ENCODE assay signal across 25 cellular contexts in the genomic region with DNA sequence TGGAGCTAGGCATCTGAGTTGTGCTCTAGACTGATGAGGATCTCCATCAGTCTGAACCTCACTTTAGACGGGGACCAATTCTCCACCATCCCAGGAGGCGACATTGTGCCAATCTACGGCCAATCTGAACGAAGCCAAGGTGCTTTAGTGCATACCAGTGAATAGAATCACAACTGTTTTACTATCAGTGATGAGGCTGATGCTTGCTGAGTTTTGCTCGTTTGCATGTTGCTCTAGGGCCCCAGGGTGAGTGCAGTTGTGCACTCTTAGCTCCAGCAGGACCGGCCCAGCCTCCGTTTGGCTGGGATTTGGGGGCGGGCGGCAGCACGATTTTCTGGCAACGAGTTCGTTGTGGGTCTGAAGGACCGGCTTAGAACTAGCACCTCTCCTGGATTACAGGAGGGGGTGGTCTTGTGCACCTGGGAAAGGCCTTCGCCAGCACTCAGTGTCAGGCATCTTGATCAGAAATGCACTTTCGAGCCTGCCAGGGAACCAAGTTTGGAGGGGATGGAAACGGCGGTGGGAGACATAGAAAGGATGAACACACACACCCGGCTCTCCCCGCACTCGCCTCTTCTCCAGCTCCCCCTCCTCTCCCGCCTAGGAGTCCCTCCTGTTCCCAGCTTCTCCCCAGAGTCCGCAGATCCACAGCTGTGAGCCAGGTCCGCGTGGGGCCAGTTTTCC. TPM values are rescaled to one million over a fixed set of nuclear protein-coding genes. Genes with fewer than 3 reads are reported as not detected.
DNase-seq lines count a peak whose midpoint lies in the region; ATAC-seq and TF ChIP-seq lines count a peak whose summit lies in the region.
"Had no signal": no experiment of that assay in that cellular context is flagged by ENCODE, and none has a peak within 500 bp of the region (broad histone marks: within the 10 kb centered on the region; RNA-seq: fewer than 3 reads in every experiment).

No MANE protein-coding gene starts in this region.

- H3K4me3 ChIP-seq in iPS-15b (ENCODE audit: low read depth, low read length) = peak overlapping the region; percentile 51
- peak overlapping the region; percentile 37 for H3K4me3 ChIP-seq in neural progenitor cell
- no peak overlapping the region for H3K4me3 ChIP-seq in body of pancreas
- no peak overlapping the region for H3K4me3 ChIP-seq in gastrocnemius medialis
- H3K4me3 ChIP-seq: HAP-1, psoas muscle, vagina had no signal

- no peak for DNase-seq in H9
- no peak for DNase-seq in activated T-helper 1 cell treated with anti-CD3 and anti-CD28 coated beads, Interleukin-12 subunit alpha, Interleukin-12 subunit beta, Interleukin-2, Interleukin-4 antibody, amounts not matched to agents 30 ng/mL and 10 ng/mL and 1 ng/mL, durations not matched to agents 14 hours and 24 hours and 36 hours (ENCODE audit: low spot score)
- DNase-seq in neural progenitor cell (ENCODE audit: low spot score) = no peak
- no peak for DNase-seq in activated naive CD4-positive, alpha-beta T cell treated with anti-CD3 and anti-CD28 coated beads for 36 hours
- no peak for DNase-seq in body of pancreas
- no peak for DNase-seq in NCI-H446 treated with DMSO at 0.1 percent for 48 hours (lab: John Stamatoyannopoulos, UW)
- DNase-seq in gastrocnemius medialis = no peak
- DNase-seq: activated CD4-positive, CD25-positive, alpha-beta regulatory T cell treated with anti-CD3 and anti-CD28 coated beads, Interleukin-2, amount 50 U/mL, for 72 hours; activated CD8-positive, alpha-beta T cell treated with anti-CD3 and anti-CD28 coated beads for 36 hours; activated naive CD4-positive, alpha-beta T cell treated with Interleukin-2 at 50 U/mL for 16 hours; activated T-cell treated with anti-CD3 and anti-CD28 coated beads for 4 hours; dorsolateral prefrontal cortex; hippocampal formation; midbrain; natural killer cell; NCI-H1436 treated with DMSO at 0.1 percent for 48 hours; psoas muscle; SHP77 had no signal

- H2BK5ac ChIP-seq in H9 (ENCODE audit: insufficient read length, low read length) = no peak overlapping the region

- no peak for TF ChIP-seq POLR2A in body of pancreas (IDR thresholded peaks at IDR 0.05)
- TF ChIP-seq POLR2A in gastrocnemius medialis (IDR thresholded peaks at IDR 0.05) = no peak

- H2AK5ac ChIP-seq in H9 (ENCODE audit: insufficient read length, low read length) = no peak overlapping the region

- no peak overlapping the region for H3K56ac ChIP-seq in H9 (ENCODE audit: insufficient read length, low read depth, low read length)

- peaks cover 5% of the 10 kb centered on the region for H3K23me2 ChIP-seq in H9 (ENCODE audit: insufficient read length, low read depth, low read length, poor library complexity, severe bottlenecking)

- H2BK15ac ChIP-seq in H9 (ENCODE audit: low read depth, low read length) = no peak overlapping the region

- CTCF ChIA-PET in activated naive CD4-positive, alpha-beta T cell treated with anti-CD3 and anti-CD28 coated beads for 36 hours (lab: Charles Lee) = interaction anchor here (1.3 to 4.8 kb wide), 3 partner anchors 10 to 435 kb away, joined by 3 to 22 read pairs (median 3); no protein-coding TSS in a partner anchor

- H2AFZ ChIP-seq in H9 (ENCODE audit: low read length) = no peak overlapping the region
- H2AFZ ChIP-seq in neural progenitor cell (replicated peaks) = peak overlapping the region; percentile 89

- no peak overlapping the region for H3T11ph ChIP-seq in H9 (ENCODE audit: low read length)

- no peak overlapping the region for H2BK20ac ChIP-seq in H9 (ENCODE audit: low read depth, low read length, poor library complexity, severe bottlenecking)

- H3K79me2 ChIP-seq in H9 (ENCODE audit: insufficient read depth, low read length) (no peaks in the 10 kb centered on the region), neural progenitor cell (ENCODE audit: low read depth) (no peaks in the 10 kb centered on the region)

- H2BK120ac ChIP-seq in H9 (ENCODE audit: low read depth, low read length, poor library complexity, severe bottlenecking) = no peak overlapping the region

- H3K9ac ChIP-seq in H9 (ENCODE audit: extremely low read depth, insufficient read length, low read length) (no peak overlapping the region), iPS-15b (ENCODE audit: low read depth, low read length) (no peak overlapping the region), neural progenitor cell (no peak overlapping the region)

- no peak overlapping the region for H4K8ac ChIP-seq in H9 (replicated peaks; ENCODE audit: insufficient read length, low read depth, low read length)

- H3K9me3 ChIP-seq in H9 (ENCODE audit: control insufficient read depth, low read depth, low read length) = no peaks in the 10 kb centered on the region
- H3K9me3 ChIP-seq in iPS-15b (ENCODE audit: control insufficient read depth, insufficient read depth, low read length) = no peaks in the 10 kb centered on the region
- no peaks in the 10 kb centered on the region for H3K9me3 ChIP-seq in neural progenitor cell (ENCODE audit: low read depth)
- no peaks in the 10 kb centered on the region for H3K9me3 ChIP-seq in body of pancreas
- no peaks in the 10 kb centered on the region for H3K9me3 ChIP-seq in gastrocnemius medialis
- H3K9me3 ChIP-seq: HAP-1, psoas muscle, vagina had no signal

- TF ChIP-seq CTCF in H9 (conservative IDR thresholded peaks at IDR 0.05) (no peak), neural progenitor cell (IDR thresholded peaks at IDR 0.05) (no peak), body of pancreas (IDR thresholded peaks at IDR 0.05) (no peak), gastrocnemius medialis (IDR thresholded peaks at IDR 0.05 in 4 of 5, conservative IDR thresholded peaks at IDR 0.05 in 1 of 5) (no peak)

- H3K4me1 Mint-ChIP-seq in H9 (peaks cover 39 to 68% of the 10 kb centered on the region in 2 experiments), neural progenitor cell (peaks cover 15% of the 10 kb centered on the region)
- H3K4me1 Mint-ChIP-seq in activated T-helper 1 cell treated with anti-CD3 and anti-CD28 coated beads, Interleukin-12 subunit alpha, Interleukin-12 subunit beta, Interleukin-2, Interleukin-4 antibody, amounts not matched to agents 30 ng/mL and 10 ng/mL and 1 ng/mL, durations not matched to agents 14 hours and 24 hours and 36 hours (ENCODE audit: low read depth) = peaks cover 6% of the 10 kb centered on the region
- H3K4me1 Mint-ChIP-seq in activated naive CD4-positive, alpha-beta T cell treated with anti-CD3 and anti-CD28 coated beads for 36 hours (ENCODE audit: low read depth) = peaks cover 19% of the 10 kb centered on the region

- no peak overlapping the region for H3K23ac ChIP-seq in H9 (ENCODE audit: insufficient read length, low read depth, low read length)

- intact Hi-C loops in activated T-helper 1 cell treated with anti-CD3 and anti-CD28 coated beads, Interleukin-12 subunit alpha, Interleukin-12 subunit beta, Interleukin-2, Interleukin-4 antibody, amounts not matched to agents 30 ng/mL and 10 ng/mL and 1 ng/mL, durations not matched to agents 14 hours and 24 hours and 36 hours (cut with micrococcal nuclease) = no loop called here
- intact Hi-C loops in activated naive CD4-positive, alpha-beta T cell treated with anti-CD3 and anti-CD28 coated beads for 36 hours (cut with micrococcal nuclease) = no loop called here
- intact Hi-C loops in body of pancreas (cut with DNase I) = no loop called here
- intact Hi-C loops in gastrocnemius medialis (cut with DNase I; ENCODE audit: low total_unique reads) = loop anchor here (10.0 kb wide), 1 partner anchor 132 kb away; no protein-coding TSS in a partner anchor

- in situ Hi-C loops in gastrocnemius medialis (cut with MboI; ENCODE audit: low sequenced_read_pairs in 4 of 4) = no loop called here

- ATAC-seq in body of pancreas (no peak), gastrocnemius medialis (no peak)
- ATAC-seq: activated CD8-positive, alpha-beta T cell treated with anti-CD3 and anti-CD28 coated beads for 36 hours; natural killer cell; psoas muscle had no signal

- H3K27ac ChIP-seq in H9 (ENCODE audit: insufficient read length, low read depth, low read length) (no peak overlapping the region), neural progenitor cell (no peak overlapping the region), body of pancreas (no peak overlapping the region), gastrocnemius medialis (no peak overlapping the region)
- H3K27ac ChIP-seq: dorsolateral prefrontal cortex, epithelial cell of prostate, psoas muscle, vagina had no signal

- H3K4me1 ChIP-seq in H9 (ENCODE audit: insufficient read depth, low read length) (no peaks in the 10 kb centered on the region), iPS-15b (ENCODE audit: control insufficient read depth, insufficient read depth, low read length) (peaks cover 11% of the 10 kb centered on the region), neural progenitor cell (no peaks in the 10 kb centered on the region), body of pancreas (peaks cover 29% of the 10 kb centered on the region), gastrocnemius medialis (peaks cover 1 to 12% of the 10 kb centered on the region in 2 donors)
- H3K4me1 ChIP-seq: HAP-1 had no signal

- H3K36me3 ChIP-seq in iPS-15b (ENCODE audit: control insufficient read depth, insufficient read depth, low read length) (no peaks in the 10 kb centered on the region), neural progenitor cell (no peaks in the 10 kb centered on the region), body of pancreas (replicated peaks in 1 of 2; ENCODE audit: insufficient read depth in 1 of 2, low read depth in 2 of 2) (no peaks in the 10 kb centered on the region), gastrocnemius medialis (no peaks in the 10 kb centered on the region)
- H3K36me3 ChIP-seq: HAP-1, vagina had no signal

- peak overlapping the region; percentile 54 for H3K4me2 ChIP-seq in H9 (ENCODE audit: insufficient read depth, insufficient read length, low read length)
- H3K4me2 ChIP-seq in neural progenitor cell = peak overlapping the region; percentile 75

- H3K27me3 Mint-ChIP-seq in H9 (ENCODE audit: low read depth) = peaks cover 100% of the 10 kb centered on the region
- peaks cover 74% of the 10 kb centered on the region for H3K27me3 Mint-ChIP-seq in activated T-helper 1 cell treated with anti-CD3 and anti-CD28 coated beads, Interleukin-12 subunit alpha, Interleukin-12 subunit beta, Interleukin-2, Interleukin-4 antibody, amounts not matched to agents 30 ng/mL and 10 ng/mL and 1 ng/mL, durations not matched to agents 14 hours and 24 hours and 36 hours (ENCODE audit: insufficient read depth)
- H3K27me3 Mint-ChIP-seq in neural progenitor cell (ENCODE audit: insufficient read depth, low read depth) = peaks cover 79% of the 10 kb centered on the region
- peaks cover 79% of the 10 kb centered on the region for H3K27me3 Mint-ChIP-seq in activated naive CD4-positive, alpha-beta T cell treated with anti-CD3 and anti-CD28 coated beads for 36 hours (ENCODE audit: low read depth)

- no peak overlapping the region for H2BK12ac ChIP-seq in H9 (ENCODE audit: insufficient read length, low read depth, low read length)

- no peaks in the 10 kb centered on the region; a peak in 1 of 7 replicates for H3K36me3 Mint-ChIP-seq in H9 (ENCODE audit: insufficient read depth in 1 of 3, low read depth in 3 of 3)
- no peaks in the 10 kb centered on the region for H3K36me3 Mint-ChIP-seq in activated T-helper 1 cell treated with anti-CD3 and anti-CD28 coated beads, Interleukin-12 subunit alpha, Interleukin-12 subunit beta, Interleukin-2, Interleukin-4 antibody, amounts not matched to agents 30 ng/mL and 10 ng/mL and 1 ng/mL, durations not matched to agents 14 hours and 24 hours and 36 hours (ENCODE audit: low read depth)
- H3K36me3 Mint-ChIP-seq in neural progenitor cell = no peaks in the 10 kb centered on the region
- H3K36me3 Mint-ChIP-seq in activated naive CD4-positive, alpha-beta T cell treated with anti-CD3 and anti-CD28 coated beads for 36 hours (ENCODE audit: low read depth) = peaks cover 1% of the 10 kb centered on the region
- H3K36me3 Mint-ChIP-seq: natural killer cell had no signal

- no peak overlapping the region for H3K27ac Mint-ChIP-seq in H9
- H3K27ac Mint-ChIP-seq in activated T-helper 1 cell treated with anti-CD3 and anti-CD28 coated beads, Interleukin-12 subunit alpha, Interleukin-12 subunit beta, Interleukin-2, Interleukin-4 antibody, amounts not matched to agents 30 ng/mL and 10 ng/mL and 1 ng/mL, durations not matched to agents 14 hours and 24 hours and 36 hours = peak overlapping the region; percentile 6
- no peak overlapping the region for H3K27ac Mint-ChIP-seq in neural progenitor cell
- no peak overlapping the region for H3K27ac Mint-ChIP-seq in activated naive CD4-positive, alpha-beta T cell treated with anti-CD3 and anti-CD28 coated beads for 36 hours
- H3K27ac Mint-ChIP-seq: activated CD8-positive, alpha-beta T cell treated with anti-CD3 and anti-CD28 coated beads for 36 hours; CD14-positive monocyte; natural killer cell had no signal

- H4K91ac ChIP-seq in H9 (ENCODE audit: insufficient read length, low read depth, low read length) = no peak overlapping the region

- H3K9me3 Mint-ChIP-seq in H9 (peaks cover 0 to 5% of the 10 kb centered on the region in 2 experiments; a peak in 2 of 5 replicates), neural progenitor cell (peaks cover 3% of the 10 kb centered on the region)
- H3K9me3 Mint-ChIP-seq in activated T-helper 1 cell treated with anti-CD3 and anti-CD28 coated beads, Interleukin-12 subunit alpha, Interleukin-12 subunit beta, Interleukin-2, Interleukin-4 antibody, amounts not matched to agents 30 ng/mL and 10 ng/mL and 1 ng/mL, durations not matched to agents 14 hours and 24 hours and 36 hours = no peaks in the 10 kb centered on the region
- no peaks in the 10 kb centered on the region for H3K9me3 Mint-ChIP-seq in activated naive CD4-positive, alpha-beta T cell treated with anti-CD3 and anti-CD28 coated beads for 36 hours
- H3K9me3 Mint-ChIP-seq: activated CD8-positive, alpha-beta T cell treated with anti-CD3 and anti-CD28 coated beads for 36 hours; central memory CD8-positive, alpha-beta T cell had no signal

- H3K4ac ChIP-seq in H9 (ENCODE audit: low read depth, low read length) = no peak overlapping the region

- no peaks in the 10 kb centered on the region for H4K20me1 ChIP-seq in H9 (ENCODE audit: control insufficient read depth, insufficient read depth, insufficient read length)
- peaks cover 64% of the 10 kb centered on the region for H4K20me1 ChIP-seq in neural progenitor cell (ENCODE audit: low read depth)

- H3F3A ChIP-seq in neural progenitor cell (ENCODE audit: low read depth) = peaks cover 17% of the 10 kb centered on the region

- no peak overlapping the region for H3K18ac ChIP-seq in H9 (ENCODE audit: insufficient read length, low read depth, low read length)

- no CpG with 5 or more reads among the region's 24 CpGs for WGBS in H9 (ENCODE audit: extremely low coverage, insufficient read length, low lambda C conversion rate)
- 2 to 7% methylated on average over 9 to 24 of the region's 24 CpGs for WGBS in body of pancreas, 2 donors

- H3K79me1 ChIP-seq in H9 (ENCODE audit: insufficient read depth, low read depth, low read length, poor library complexity, severe bottlenecking) = no peaks in the 10 kb centered on the region

- peaks cover 91% of the 10 kb centered on the region for H3K27me3 ChIP-seq in H9 (ENCODE audit: insufficient read depth, low read length)
- peaks cover 98% of the 10 kb centered on the region for H3K27me3 ChIP-seq in iPS-15b (ENCODE audit: control insufficient read depth, insufficient read depth, low read length)
- peaks cover 100% of the 10 kb centered on the region for H3K27me3 ChIP-seq in neural progenitor cell
- H3K27me3 ChIP-seq in body of pancreas = peaks cover 0 to 59% of the 10 kb centered on the region in 2 donors
- peaks cover 67 to 83% (median 76%) of the 10 kb centered on the region in 3 donors for H3K27me3 ChIP-seq in gastrocnemius medialis

- H3K14ac ChIP-seq in H9 (ENCODE audit: insufficient read depth, low read length) = no peak overlapping the region

- H4K5ac ChIP-seq in H9 (ENCODE audit: insufficient read length, low read depth, low read length) = no peak overlapping the region

- peak overlapping the region; percentile 61 to 80 for H3K4me3 Mint-ChIP-seq in H9
- H3K4me3 Mint-ChIP-seq in activated T-helper 1 cell treated with anti-CD3 and anti-CD28 coated beads, Interleukin-12 subunit alpha, Interleukin-12 subunit beta, Interleukin-2, Interleukin-4 antibody, amounts not matched to agents 30 ng/mL and 10 ng/mL and 1 ng/mL, durations not matched to agents 14 hours and 24 hours and 36 hours = no peak overlapping the region
- H3K4me3 Mint-ChIP-seq in neural progenitor cell = peak overlapping the region; percentile 73
- H3K4me3 Mint-ChIP-seq in activated naive CD4-positive, alpha-beta T cell treated with anti-CD3 and anti-CD28 coated beads for 36 hours = no peak overlapping the region
- H3K4me3 Mint-ChIP-seq: activated CD8-positive, alpha-beta T cell treated with anti-CD3 and anti-CD28 coated beads for 36 hours; central memory CD8-positive, alpha-beta T cell; natural killer cell had no signal

RNA-seq across cellular contexts. Expression of gene GSX1, which starts 4.4 kb away (rescaled TPM):
- total RNA-seq in H9 (2021) = not detected in 2 replicates
- not detected in 2 replicates for total RNA-seq in activated T-helper 1 cell treated with anti-CD3 and anti-CD28 coated beads, Interleukin-12 subunit alpha, Interleukin-12 subunit beta, Interleukin-2, Interleukin-4 antibody, amounts not matched to agents 30 ng/mL and 10 ng/mL and 1 ng/mL, durations not matched to agents 14 hours and 24 hours and 36 hours
- not detected in 2 replicates for total RNA-seq in neural progenitor cell (ENCODE audit: low replicate concordance)
- not detected for total RNA-seq in activated naive CD4-positive, alpha-beta T cell treated with anti-CD3 and anti-CD28 coated beads for 36 hours
- total RNA-seq in body of pancreas = not detected
- not detected for total RNA-seq in gastrocnemius medialis
- total RNA-seq: activated CD8-positive, alpha-beta T cell treated with anti-CD3 and anti-CD28 coated beads for 36 hours; fibroblast of villous mesenchyme; natural killer cell; psoas muscle; vagina had no signal

Comparison
In these comparisons a context has a peak if more than half of its experiments do, and no peak if none do; other contexts are left out.
1. H3K4me3 Mint-ChIP-seq: peak in H9 (2 of 2) and neural progenitor cell (single experiment); none in activated T-helper 1 cell treated with anti-CD3 and anti-CD28 coated beads, Interleukin-12 subunit alpha, Interleukin-12 subunit beta, Interleukin-2, Interleukin-4 antibody, amounts not matched to agents 30 ng/mL and 10 ng/mL and 1 ng/mL, durations not matched to agents 14 hours and 24 hours and 36 hours (single experiment) and activated naive CD4-positive, alpha-beta T cell treated with anti-CD3 and anti-CD28 coated beads for 36 hours (single experiment).
2. H3K4me3 ChIP-seq: peak in iPS-15b (single experiment) and neural progenitor cell (single experiment); none in body of pancreas (0 of 2) and gastrocnemius medialis (0 of 4).